Comparison of ENCODE assay signal across 18 cellular contexts in genomic region chr5:158522001-158522400, GRCh38.
DNase-seq lines count a peak whose midpoint lies in the region; ATAC-seq and TF ChIP-seq lines count a peak whose summit lies in the region.
"Had no signal": no experiment of that assay in that cellular context is flagged by ENCODE, and none has a peak within 500 bp of the region (broad histone marks: within the 10 kb centered on the region; RNA-seq: fewer than 3 reads in every experiment).

No MANE protein-coding gene starts in this region.

- H3K27me3 ChIP-seq in right cardiac atrium (ENCODE audit: control insufficient read depth, insufficient read depth) (no peaks in the 10 kb centered on the region), PC-3 (ENCODE audit: low read length) (no peaks in the 10 kb centered on the region; the same call in 1 of the 2 replicates), smooth muscle cell (ENCODE audit: low read depth) (no peaks in the 10 kb centered on the region)
- H3K27me3 ChIP-seq: colonic mucosa, SJSA1 had no signal

- H2AFZ ChIP-seq in PC-3 (ENCODE audit: low read length) (no peak overlapping the region), smooth muscle cell (ENCODE audit: low read depth) (no peak overlapping the region)
- H2AFZ ChIP-seq: GM23338 had no signal

- H3K9me3 Mint-ChIP-seq in activated naive CD4-positive, alpha-beta T cell treated with anti-CD3 and anti-CD28 coated beads for 36 hours = no peaks in the 10 kb centered on the region
- H3K9me3 Mint-ChIP-seq: CD4-positive, alpha-beta T cell; GM23338; natural killer cell; stimulated activated memory B cell treated with anti-CD40 and anti-IgM and Interleukin-4, amounts not matched to agents 10 μg/mL and 1 μg/mL and 100 μg/mL, for 72 hours had no signal

- no peaks in the 10 kb centered on the region for H3K9me2 ChIP-seq in PC-3 (replicated peaks; ENCODE audit: low read length)

- 76% methylated on average over 3 of the region's 3 CpGs for WGBS in right cardiac atrium
- WGBS in smooth muscle cell (ENCODE audit: low lambda C conversion rate) = 84% methylated on average over 3 of the region's 3 CpGs

- no peaks in the 10 kb centered on the region for H3K36me3 Mint-ChIP-seq in activated naive CD4-positive, alpha-beta T cell treated with anti-CD3 and anti-CD28 coated beads for 36 hours (ENCODE audit: low read depth)
- H3K36me3 Mint-ChIP-seq: natural killer cell; stimulated activated memory B cell treated with anti-CD40 and anti-IgM and Interleukin-4, amounts not matched to agents 10 μg/mL and 1 μg/mL and 100 μg/mL, for 72 hours had no signal

- peak overlapping the region; percentile 26; the same call in 1 of the 2 replicates for H3K4me2 ChIP-seq in PC-3 (ENCODE audit: low read length)
- H3K4me2 ChIP-seq in smooth muscle cell = peak overlapping the region; percentile 48
- H3K4me2 ChIP-seq: GM23338 had no signal

- no peaks in the 10 kb centered on the region for H3K27me3 Mint-ChIP-seq in activated naive CD4-positive, alpha-beta T cell treated with anti-CD3 and anti-CD28 coated beads for 36 hours (ENCODE audit: low read depth)
- H3K27me3 Mint-ChIP-seq: CD4-positive, alpha-beta T cell; stimulated activated memory B cell treated with anti-CD40 and anti-IgM and Interleukin-4, amounts not matched to agents 10 μg/mL and 1 μg/mL and 100 μg/mL, for 72 hours had no signal

- H3K9ac ChIP-seq in PC-3 (ENCODE audit: low read length) (no peak overlapping the region), smooth muscle cell (ENCODE audit: low read depth) (no peak overlapping the region)

- H3K27ac Mint-ChIP-seq in activated naive CD4-positive, alpha-beta T cell treated with anti-CD3 and anti-CD28 coated beads for 36 hours = no peak overlapping the region
- H3K27ac Mint-ChIP-seq: CD4-positive, alpha-beta T cell; GM23338; natural killer cell; stimulated activated memory B cell treated with anti-CD40 and anti-IgM and Interleukin-4, amounts not matched to agents 10 μg/mL and 1 μg/mL and 100 μg/mL, for 72 hours had no signal

- H3F3A ChIP-seq in PC-3 (ENCODE audit: low read length, unreplicated experiment) (no peaks in the 10 kb centered on the region), smooth muscle cell (ENCODE audit: low read depth) (no peaks in the 10 kb centered on the region)

- TF ChIP-seq CTCF in PC-3 (conservative IDR thresholded peaks at IDR 0.05; ENCODE audit: low read depth, low read length) (no peak), fibroblast of mammary gland (conservative IDR thresholded peaks at IDR 0.05; ENCODE audit: control insufficient read depth, insufficient read depth, low read depth, low read length) (no peak), smooth muscle cell (IDR thresholded peaks at IDR 0.05; ENCODE audit: borderline replicate concordance, insufficient read depth, poor library complexity, severe bottlenecking) (no peak)

- H3K36me3 ChIP-seq in PC-3 (ENCODE audit: low read depth, low read length) = no peaks in the 10 kb centered on the region
- no peaks in the 10 kb centered on the region for H3K36me3 ChIP-seq in smooth muscle cell (ENCODE audit: low read depth)
- H3K36me3 ChIP-seq: colonic mucosa, SJSA1 had no signal

- no peaks in the 10 kb centered on the region for H3K4me1 ChIP-seq in right cardiac atrium (ENCODE audit: control insufficient read depth, insufficient read depth, low read length)
- no peaks in the 10 kb centered on the region for H3K4me1 ChIP-seq in PC-3 (ENCODE audit: insufficient read depth, low read length)
- peaks cover 2% of the 10 kb centered on the region for H3K4me1 ChIP-seq in smooth muscle cell (ENCODE audit: low read depth)
- H3K4me1 ChIP-seq: colonic mucosa, psoas muscle had no signal

- intact Hi-C loops in Right ventricle myocardium superior (cut with DNase I) = no loop called here
- intact Hi-C loops in right cardiac atrium (cut with DNase I) = no loop called here
- intact Hi-C loops in PC-3 (cut with micrococcal nuclease) = no loop called here
- intact Hi-C loops in activated naive CD4-positive, alpha-beta T cell treated with anti-CD3 and anti-CD28 coated beads for 36 hours (cut with micrococcal nuclease) = no loop called here

- BruUV-seq in PC-3 (replicated peaks; lab: Mats Ljungman, UMichigan) = no TSS peak

- DNase-seq in Right ventricle myocardium superior (no peak), right cardiac atrium (no peak), PC-3 (no peak), fibroblast of mammary gland (ENCODE audit: low read depth) (peak; percentile 69), smooth muscle cell (lab: John Stamatoyannopoulos, UW; ENCODE audit: unreplicated experiment) (no peak), NCI-H69 (lab: John Stamatoyannopoulos, UW) (no peak)
- DNase-seq in activated naive CD4-positive, alpha-beta T cell treated with anti-CD3 and anti-CD28 coated beads for 36 hours = no peak
- DNase-seq: activated CD4-positive, CD25-positive, alpha-beta regulatory T cell; CD4-positive, alpha-beta T cell; colonic mucosa; mammary epithelial cell; natural killer cell; NCI-H1105; psoas muscle had no signal

- H3K4me1 Mint-ChIP-seq in activated naive CD4-positive, alpha-beta T cell treated with anti-CD3 and anti-CD28 coated beads for 36 hours (ENCODE audit: low read depth) = peaks cover 5% of the 10 kb centered on the region
- H3K4me1 Mint-ChIP-seq: GM23338; natural killer cell; stimulated activated memory B cell treated with anti-CD40 and anti-IgM and Interleukin-4, amounts not matched to agents 10 μg/mL and 1 μg/mL and 100 μg/mL, for 72 hours had no signal

- no peaks in the 10 kb centered on the region for H4K20me1 ChIP-seq in PC-3 (ENCODE audit: low read length)
- no peaks in the 10 kb centered on the region for H4K20me1 ChIP-seq in smooth muscle cell (ENCODE audit: low read depth)

- ATAC-seq in Right ventricle myocardium superior (ENCODE audit: poor library complexity) = peak; percentile 48
- ATAC-seq in right cardiac atrium = no peak
- ATAC-seq in PC-3 = no peak
- no peak for ATAC-seq in HG03045 (IDR thresholded peaks at IDR 0.05; ENCODE audit: unreplicated experiment)
- ATAC-seq: GM23338; natural killer cell; psoas muscle; stimulated activated memory B cell treated with anti-CD40 and anti-IgM and Interleukin-4, amounts not matched to agents 10 μg/mL and 1 μg/mL and 100 μg/mL, for 72 hours had no signal

- CTCF ChIA-PET in PC-3 (lab: Charles Lee) = no interaction called here
- CTCF ChIA-PET in activated naive CD4-positive, alpha-beta T cell treated with anti-CD3 and anti-CD28 coated beads for 36 hours (lab: Charles Lee) = interaction anchor here (2.0 kb wide), 1 partner anchor 10 kb away, joined by 5 read pairs; no protein-coding TSS in a partner anchor

- POLR2A ChIA-PET in PC-3 (lab: Charles Lee; ENCODE audit: unreplicated experiment) = no interaction called here

- H3K9me3 ChIP-seq in right cardiac atrium (ENCODE audit: control insufficient read depth, low read length) (no peaks in the 10 kb centered on the region), PC-3 (ENCODE audit: low read length) (no peaks in the 10 kb centered on the region), smooth muscle cell (replicated peaks; ENCODE audit: low read depth) (no peaks in the 10 kb centered on the region)
- H3K9me3 ChIP-seq: colonic mucosa, psoas muscle, SJSA1 had no signal

- H3K4me3 ChIP-seq in right cardiac atrium (ENCODE audit: low read length) = no peak overlapping the region
- H3K4me3 ChIP-seq in PC-3 (ENCODE audit: low read length) = no peak overlapping the region
- no peak overlapping the region for H3K4me3 ChIP-seq in fibroblast of mammary gland (ENCODE audit: control insufficient read depth, low read depth, low read length)
- no peak overlapping the region for H3K4me3 ChIP-seq in smooth muscle cell
- H3K4me3 ChIP-seq: colonic mucosa, GM23338, psoas muscle, SJSA1 had no signal

- H3K27ac ChIP-seq in right cardiac atrium (ENCODE audit: low read length) (no peak overlapping the region), PC-3 (ENCODE audit: low read length) (no peak overlapping the region), smooth muscle cell (ENCODE audit: low read depth) (no peak overlapping the region)
- H3K27ac ChIP-seq: colonic mucosa, SJSA1 had no signal

- H3K79me2 ChIP-seq in PC-3 (ENCODE audit: low read length) (no peaks in the 10 kb centered on the region), smooth muscle cell (ENCODE audit: low read depth) (no peaks in the 10 kb centered on the region)

- no peak overlapping the region for H3K4me3 Mint-ChIP-seq in activated naive CD4-positive, alpha-beta T cell treated with anti-CD3 and anti-CD28 coated beads for 36 hours
- H3K4me3 Mint-ChIP-seq: CD4-positive, alpha-beta T cell; GM23338; natural killer cell; stimulated activated memory B cell treated with anti-CD40 and anti-IgM and Interleukin-4, amounts not matched to agents 10 μg/mL and 1 μg/mL and 100 μg/mL, for 72 hours had no signal
